In the genomic region with DNA sequence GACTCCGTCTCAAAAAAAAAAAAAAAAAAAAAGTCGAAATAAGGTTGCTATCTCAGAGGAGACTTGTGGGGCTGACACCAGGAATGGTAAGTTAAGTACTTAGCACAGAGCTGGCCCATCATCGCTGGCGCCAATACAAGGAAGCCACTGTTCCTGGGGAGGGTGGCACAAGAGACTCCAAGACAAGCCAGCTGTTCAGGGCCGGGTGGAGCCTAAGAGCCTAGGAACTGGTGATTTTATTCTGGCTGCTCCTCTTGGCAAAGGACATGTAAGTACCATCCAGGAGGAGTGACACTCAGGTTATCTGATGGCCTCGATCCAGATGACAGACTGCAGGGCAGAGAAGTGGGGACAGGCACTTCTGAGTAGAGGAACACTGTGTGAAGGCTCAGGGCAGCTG, we compare ENCODE assay signal across 1 cellular context.
TF ChIP-seq lines count a peak whose summit lies in the region.

No MANE protein-coding gene starts in this region.

TF ChIP-seq in GM12878, 131 proteins besides CTCF, POLR2A, EP300 and RAD21:
- TF ChIP-seq USF2 (IDR thresholded peaks at IDR 0.05; ENCODE audit: borderline replicate concordance, low read depth, low read length) = no peak
- no peak for TF ChIP-seq TAF1 (IDR thresholded peaks at IDR 0.05; ENCODE audit: borderline replicate concordance, low read depth, low read length)
- no peak for TF ChIP-seq CEBPZ (IDR thresholded peaks at IDR 0.05; ENCODE audit: low read depth, low read length)
- TF ChIP-seq IKZF2 (IDR thresholded peaks at IDR 0.05) = no peak
- no peak for TF ChIP-seq SPI1 (IDR thresholded peaks at IDR 0.05; ENCODE audit: borderline replicate concordance, insufficient read depth, low read depth, low read length)
- TF ChIP-seq ASH2L (IDR thresholded peaks at IDR 0.05; ENCODE audit: borderline replicate concordance, low read depth) = no peak
- TF ChIP-seq ZBTB33 (IDR thresholded peaks at IDR 0.05) = no peak
- TF ChIP-seq, protein P1, sequence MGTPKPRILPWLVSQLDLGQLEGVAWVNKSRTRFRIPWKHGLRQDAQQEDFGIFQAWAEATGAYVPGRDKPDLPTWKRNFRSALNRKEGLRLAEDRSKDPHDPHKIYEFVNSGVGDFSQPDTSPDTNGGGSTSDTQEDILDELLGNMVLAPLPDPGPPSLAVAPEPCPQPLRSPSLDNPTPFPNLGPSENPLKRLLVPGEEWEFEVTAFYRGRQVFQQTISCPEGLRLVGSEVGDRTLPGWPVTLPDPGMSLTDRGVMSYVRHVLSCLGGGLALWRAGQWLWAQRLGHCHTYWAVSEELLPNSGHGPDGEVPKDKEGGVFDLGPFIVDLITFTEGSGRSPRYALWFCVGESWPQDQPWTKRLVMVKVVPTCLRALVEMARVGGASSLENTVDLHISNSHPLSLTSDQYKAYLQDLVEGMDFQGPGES (IDR thresholded peaks at IDR 0.05) = no peak
- no peak for TF ChIP-seq RELA (IDR thresholded peaks at IDR 0.05; ENCODE audit: borderline replicate concordance, partially characterized antibody)
